ENCODE assay signal across 7 cellular contexts in genomic region chr4:38095691-38096090, GRCh38.
"Had no signal": no experiment of that assay in that cellular context is flagged by ENCODE, and none has a peak within 500 bp of the region (broad histone marks: within the 10 kb centered on the region; RNA-seq: fewer than 3 reads in every experiment).

No MANE protein-coding gene starts in this region.

- DNase-seq: H9, HCEC 1CT, IMR-90 had no signal

- FAIRE-seq: H1, H54, HTR-8/SVneo had no signal

- H3K27ac Mint-ChIP-seq: GM23338 had no signal

- H2AFZ ChIP-seq: GM23338 had no signal

- ATAC-seq: GM23338 had no signal

- H3K4me2 ChIP-seq: GM23338 had no signal

- H3K9me3 Mint-ChIP-seq: GM23338, H9 had no signal

- H3K4me3 ChIP-seq: GM23338 had no signal

- H3K4me3 Mint-ChIP-seq: GM23338, H9 had no signal
